Comparison of ENCODE assay signal across 8 cellular contexts in the genomic region with DNA sequence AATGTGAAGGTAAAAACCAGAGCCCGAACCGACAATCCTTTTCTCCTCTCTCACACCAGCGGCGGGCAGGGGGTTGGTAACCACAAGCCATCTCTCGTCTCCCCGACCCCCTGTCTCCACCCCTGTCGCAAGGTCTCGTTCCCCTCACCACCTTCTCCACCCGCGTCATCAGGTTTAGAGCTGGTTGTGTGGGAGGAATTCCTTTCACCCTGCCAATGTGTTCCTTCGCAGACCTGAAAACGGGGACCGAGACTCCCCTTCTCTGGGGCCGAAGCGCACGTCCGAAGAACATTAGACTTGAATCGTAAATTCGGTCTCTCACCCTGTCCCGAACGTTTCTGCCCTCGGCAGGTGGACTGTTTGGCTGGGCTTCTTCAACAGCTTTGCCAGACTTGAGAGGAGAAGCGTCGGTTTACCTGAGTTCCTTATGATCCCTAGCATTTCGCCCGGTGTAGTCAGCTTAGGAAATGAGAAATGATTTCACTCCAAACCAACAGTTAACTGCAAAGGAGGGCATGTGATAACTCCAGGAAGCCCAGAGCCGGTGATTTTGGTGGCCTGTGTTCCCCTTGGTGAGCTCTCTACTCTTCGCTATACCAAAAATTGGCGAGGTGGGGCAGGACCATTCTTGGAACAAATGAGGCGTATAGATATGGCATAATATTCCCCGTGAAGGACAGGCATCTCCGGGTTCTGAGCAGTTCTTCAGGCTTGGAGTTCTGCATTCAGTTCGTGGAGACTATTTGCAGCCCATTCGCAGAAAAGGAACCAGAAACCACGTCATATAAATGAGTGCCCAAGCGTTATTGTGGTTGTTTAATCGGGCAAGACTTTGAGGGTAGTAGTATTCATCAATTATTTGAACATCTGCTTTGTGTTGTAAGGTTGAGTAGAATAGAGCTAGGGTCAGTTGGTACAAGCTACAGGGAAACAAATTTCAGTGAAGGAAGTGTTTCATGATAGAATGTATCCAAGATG. TPM values are rescaled to one million over a fixed set of nuclear protein-coding genes. Genes with fewer than 3 reads are reported as not detected.
DNase-seq lines count a peak whose midpoint lies in the region; ATAC-seq, FAIRE-seq and TF ChIP-seq lines count a peak whose summit lies in the region.

No MANE protein-coding gene starts in this region.

- dilution Hi-C loops in mammary epithelial cell (cut with HindIII; ENCODE audit: low sequenced_read_pairs) = no loop called here

- peaks cover 0 to 5% (median 2%) of the 10 kb centered on the region in 3 donors for H3K27me3 Mint-ChIP-seq in CD14-positive monocyte (ENCODE audit: low read depth in 3 of 3)

- CTCF ChIA-PET in mammary epithelial cell (lab: Charles Lee; ENCODE audit: low non-redundant PET) = no interaction called here

- H3K4me3 ChIP-seq in SU-DHL-6 (ENCODE audit: insufficient read depth, low read length, poor library complexity, severe bottlenecking) (peak overlapping the region; percentile 79), mammary epithelial cell (replicated peaks in 1 of 3; ENCODE audit: insufficient read depth in 1 of 3, low read depth in 2 of 3, low read length in 3 of 3) (peak overlapping the region; percentile 83 to 94 (median 85)), smooth muscle cell (peak overlapping the region; percentile 88)

- no peak for DNase-seq in CD14-positive monocyte (ENCODE audit: low spot score)
- DNase-seq in mammary epithelial cell = peak; percentile 46
- peak; percentile 7 for DNase-seq in iris pigment epithelial cell (ENCODE audit: low read depth)
- DNase-seq in smooth muscle cell (lab: John Stamatoyannopoulos, UW; ENCODE audit: unreplicated experiment) = no peak
- DNase-seq in D721Med (ENCODE audit: insufficient read length, low spot score) = no peak

- ATAC-seq in GM19035 (IDR thresholded peaks at IDR 0.05; ENCODE audit: unreplicated experiment) = peak; percentile 6
- peak; percentile 1 for ATAC-seq in HG03378 (IDR thresholded peaks at IDR 0.05; ENCODE audit: unreplicated experiment)

- no peak for FAIRE-seq in D721Med (lab: Jason Lieb, UNC)

- H2AFZ ChIP-seq in SU-DHL-6 (ENCODE audit: low read depth, low read length, severe bottlenecking) (peak overlapping the region; percentile 90), mammary epithelial cell (ENCODE audit: low read depth, low read length) (peak overlapping the region; percentile 98), smooth muscle cell (ENCODE audit: low read depth) (peak overlapping the region; percentile 91)

- H3K79me2 ChIP-seq in SU-DHL-6 (ENCODE audit: insufficient read depth, low read length) (no peaks in the 10 kb centered on the region), mammary epithelial cell (ENCODE audit: insufficient read depth, low read length) (peaks cover 13% of the 10 kb centered on the region), smooth muscle cell (ENCODE audit: low read depth) (peaks cover 9% of the 10 kb centered on the region)

- H3K9me3 Mint-ChIP-seq in CD14-positive monocyte = no peaks in the 10 kb centered on the region

- intact Hi-C loops in CD14-positive monocyte (cut with micrococcal nuclease) = loop anchor here (2.0 to 5.0 kb wide), 4 partner anchors 97 to 103 kb away; a partner anchor contains a TSS
- intact Hi-C loops in mammary epithelial cell (cut with micrococcal nuclease) = loop anchor here (2.0 kb wide), 1 partner anchor 101 kb away; a partner anchor contains a TSS

- H3K4me1 ChIP-seq in mammary epithelial cell (ENCODE audit: insufficient read depth, low read length) (peaks cover 7% of the 10 kb centered on the region), smooth muscle cell (ENCODE audit: low read depth) (peaks cover 5% of the 10 kb centered on the region)

- in situ Hi-C loops in mammary epithelial cell (cut with MboI; ENCODE audit: low sequenced_read_pairs in 2 of 2) = no loop called here

- H3K9me2 ChIP-seq in SU-DHL-6 (replicated peaks; ENCODE audit: insufficient read depth, low read length) = no peaks in the 10 kb centered on the region

- peak overlapping the region; percentile 94 to 96 for H3K4me3 Mint-ChIP-seq in CD14-positive monocyte

- TSS peak; percentile 44 for BruUV-seq in mammary epithelial cell (replicated peaks; lab: Mats Ljungman, UMichigan)

- TF ChIP-seq CTCF in CD14-positive monocyte (IDR thresholded peaks at IDR 0.05) = no peak
- TF ChIP-seq CTCF in SU-DHL-6 (IDR thresholded peaks at IDR 0.05; ENCODE audit: insufficient read depth, low read length, poor library complexity, severe bottlenecking) = no peak
- TF ChIP-seq CTCF in mammary epithelial cell (conservative IDR thresholded peaks at IDR 0.05 in 1 of 2, IDR thresholded peaks at IDR 0.05 in 1 of 2; ENCODE audit: extremely low read depth in 1 of 2, insufficient read depth in 1 of 2, low read depth in 1 of 2, low read length in 2 of 2) = no peak
- TF ChIP-seq CTCF in smooth muscle cell (IDR thresholded peaks at IDR 0.05; ENCODE audit: borderline replicate concordance, insufficient read depth, poor library complexity, severe bottlenecking) = no peak
- no peak for TF ChIP-seq CTCF in D721Med (IDR thresholded peaks at IDR 0.05; ENCODE audit: insufficient read depth, missing control alignments)

- H3F3A ChIP-seq in SU-DHL-6 (ENCODE audit: insufficient read depth) = peaks cover 4% of the 10 kb centered on the region; the same call in 1 of the 2 replicates
- H3F3A ChIP-seq in smooth muscle cell (ENCODE audit: low read depth) = no peaks in the 10 kb centered on the region

- H4K20me1 ChIP-seq in SU-DHL-6 (ENCODE audit: low read depth, low read length) (no peaks in the 10 kb centered on the region), mammary epithelial cell (ENCODE audit: insufficient read depth, low read length) (no peaks in the 10 kb centered on the region), smooth muscle cell (ENCODE audit: low read depth) (no peaks in the 10 kb centered on the region)

- H3K9ac ChIP-seq in SU-DHL-6 (ENCODE audit: low read length) (peak overlapping the region; percentile 64), mammary epithelial cell (ENCODE audit: insufficient read depth, low read length) (peak overlapping the region; percentile 92), smooth muscle cell (ENCODE audit: low read depth) (peak overlapping the region; percentile 84)

- H3K27me3 ChIP-seq in SU-DHL-6 (ENCODE audit: low read length) (no peaks in the 10 kb centered on the region), mammary epithelial cell (ENCODE audit: insufficient read depth, low read length) (no peaks in the 10 kb centered on the region), smooth muscle cell (ENCODE audit: low read depth) (no peaks in the 10 kb centered on the region)

- no peaks in the 10 kb centered on the region for H3K36me3 Mint-ChIP-seq in CD14-positive monocyte

- peaks cover 18% of the 10 kb centered on the region for H3K4me1 Mint-ChIP-seq in CD14-positive monocyte

- H3K9me3 ChIP-seq in SU-DHL-6 (ENCODE audit: insufficient read depth, low read length) (no peaks in the 10 kb centered on the region), mammary epithelial cell (replicated peaks; ENCODE audit: insufficient read depth, low read length) (no peaks in the 10 kb centered on the region), smooth muscle cell (replicated peaks; ENCODE audit: low read depth) (no peaks in the 10 kb centered on the region)

- H3K36me3 ChIP-seq in SU-DHL-6 (ENCODE audit: low read length) = no peaks in the 10 kb centered on the region
- peaks cover 3% of the 10 kb centered on the region for H3K36me3 ChIP-seq in mammary epithelial cell (ENCODE audit: insufficient read depth, low read length)
- H3K36me3 ChIP-seq in smooth muscle cell (ENCODE audit: low read depth) = no peaks in the 10 kb centered on the region

- H3K4me2 ChIP-seq in SU-DHL-6 (ENCODE audit: low read depth, low read length, poor library complexity, severe bottlenecking) (peak overlapping the region; percentile 98), mammary epithelial cell (ENCODE audit: insufficient read depth, low read depth, low read length) (peak overlapping the region; percentile 80), smooth muscle cell (peak overlapping the region; percentile 88)

- H3K27ac Mint-ChIP-seq in CD14-positive monocyte = peak overlapping the region; percentile 46 to 93 (median 88)

- H3K27ac ChIP-seq in SU-DHL-6 (ENCODE audit: low read depth, low read length) (no peak overlapping the region), mammary epithelial cell (ENCODE audit: insufficient read depth, low read depth, low read length) (peak overlapping the region; percentile 86), smooth muscle cell (ENCODE audit: low read depth) (peak overlapping the region; percentile 78)

- WGBS in mammary epithelial cell (ENCODE audit: low coverage, missing lambda C conversion rate) = 10% methylated on average over 27 of the region's 37 CpGs
- WGBS in smooth muscle cell (ENCODE audit: low lambda C conversion rate) = 15% methylated on average over 37 of the region's 37 CpGs

RNA-seq across cellular contexts. Expression of a gene that starts 0.7 kb away (rescaled TPM):
- polyA plus RNA-seq in CD14-positive monocyte (1 to 10 TPM; 5.2 to 6.6 TPM), mammary epithelial cell (17.8 TPM), smooth muscle cell (31.2 and 35.5 TPM in 2 replicates)
- total RNA-seq in mammary epithelial cell (10 to 100 TPM; 23.8 to 41.5 TPM), smooth muscle cell (44.3 and 48.8 TPM in 2 replicates)
- not detected for polyA minus RNA-seq in mammary epithelial cell

Comparison
In these comparisons a context has a peak if more than half of its experiments do, and no peak if none do; other contexts are left out.
1. DNase-seq: peak in mammary epithelial cell (single experiment) and iris pigment epithelial cell (single experiment); none in CD14-positive monocyte (single experiment), smooth muscle cell (single experiment) and D721Med (single experiment).
2. Peak in every context shown above with its lines, with median percentiles within 50 percentile points of each other: H2AFZ ChIP-seq, H3K4me2 ChIP-seq, H3K4me3 ChIP-seq and H3K9ac ChIP-seq.